In the genomic region with DNA sequence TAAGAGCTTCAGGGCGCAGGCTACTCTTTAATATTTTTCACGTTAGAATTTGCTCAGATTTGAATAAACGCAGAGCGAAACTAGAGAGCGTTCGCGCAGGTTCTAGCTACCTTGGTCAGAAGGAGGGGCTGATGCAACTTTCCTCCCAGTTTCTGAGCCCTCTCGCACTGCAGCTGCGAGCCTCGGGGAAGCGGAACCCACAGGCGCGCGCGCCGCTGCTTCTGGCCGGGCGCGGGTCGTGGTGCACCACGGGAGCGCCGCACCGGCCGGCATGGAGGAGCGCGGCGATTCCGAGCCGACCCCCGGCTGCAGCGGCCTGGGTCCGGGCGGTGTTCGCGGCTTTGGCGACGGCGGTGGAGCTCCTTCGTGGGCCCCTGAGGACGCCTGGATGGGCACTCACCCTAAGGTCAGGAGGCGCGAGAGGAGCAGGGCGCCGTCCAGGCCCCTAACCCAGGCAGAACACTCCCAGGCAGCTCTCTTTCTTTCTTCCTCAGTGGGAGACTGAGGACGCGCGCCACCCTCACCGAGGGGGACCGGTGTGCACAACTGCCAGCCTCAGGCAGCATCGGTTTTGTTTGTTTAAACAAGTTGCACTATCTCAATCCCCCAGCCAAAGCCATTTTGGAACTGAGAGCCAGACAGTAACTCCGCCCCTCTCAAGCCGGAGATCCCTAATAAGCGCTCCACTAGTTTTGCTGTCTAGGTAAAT, we compare ENCODE assay signal across 8 cellular contexts. TPM values are rescaled to one million over a fixed set of nuclear protein-coding genes. Genes with fewer than 3 reads are reported as not detected.
A peak's percentile ranks its signal among the peaks of the same experiment; 100 is the strongest.
DNase-seq lines count a peak whose midpoint lies in the region; ATAC-seq and TF ChIP-seq lines count a peak whose summit lies in the region.

TSEN15 (plus strand) TSS at position 246 of the 709 bp plus-strand sequence; CDS start at position 272, 26 bp downstream.

- H3K9me3 ChIP-seq in BLaER1, result no peaks in the 10 kb centered on the region; the same call in 1 of the 2 replicates
- H3K9me3 ChIP-seq in lower lobe of right lung, result no peaks in the 10 kb centered on the region

- H4K20me1 ChIP-seq in BLaER1, result no peaks in the 10 kb centered on the region

- intact Hi-C loops in dorsolateral prefrontal cortex (cut with DNase I) (no loop called here), lower lobe of right lung (cut with DNase I) (no loop called here)

- DNase-seq in GM19238 (ENCODE audit: insufficient read length, low spot score), result peak; percentile 76
- DNase-seq in NCI-H69 (lab: John Stamatoyannopoulos, UW), result peak; percentile 97
- DNase-seq in activated CD4-positive, alpha-beta T cell treated with anti-CD3 and anti-CD28 coated beads, Interleukin-2, amount 50 U/mL, for 24 hours (ENCODE audit: low read depth in 1 of 2, low spot score in 1 of 2), result peak; percentile 64 to 72
- peak; percentile 51 to 85 (median 65) for DNase-seq in dorsolateral prefrontal cortex
- DNase-seq in lower lobe of right lung, result peak; percentile 88
- peak; percentile 61 to 70 (median 67) for DNase-seq in stimulated activated CD4-positive, alpha-beta T cell treated with anti-CD3 and anti-CD28 coated beads, TNF-alpha, amount 100 ng/mL, for 48 hours (ENCODE audit: low read depth in 3 of 3)

- TF ChIP-seq CTCF in dorsolateral prefrontal cortex (IDR thresholded peaks at IDR 0.05 in 54 of 56, conservative IDR thresholded peaks at IDR 0.05 in 2 of 56; ENCODE audit: low read depth in 1 of 56, partially characterized antibody in 56 of 56) (peak in 27 of 56 donors; percentile 5 to 56 (median 29)), lower lobe of right lung (IDR thresholded peaks at IDR 0.05) (peak; percentile 10)

- H3K9ac ChIP-seq in BLaER1, result peak within 1 kb of the TSS; percentile 98

- ATAC-seq in HG03442 (IDR thresholded peaks at IDR 0.05; ENCODE audit: unreplicated experiment), result peak; percentile 94
- ATAC-seq in lower lobe of right lung, result peak; percentile 99 to 100

- H3K4me1 ChIP-seq in BLaER1 (peaks cover 23% of the 10 kb centered on the region), lower lobe of right lung (peaks cover 27% of the 10 kb centered on the region)

- peaks cover 14% of the 10 kb centered on the region for H3K36me3 ChIP-seq in BLaER1
- peaks cover 14% of the 10 kb centered on the region for H3K36me3 ChIP-seq in lower lobe of right lung

- peak within 1 kb of the TSS; percentile 89 for H3K4me2 ChIP-seq in BLaER1

- no peaks in the 10 kb centered on the region for H3K27me3 ChIP-seq in BLaER1
- no peaks in the 10 kb centered on the region for H3K27me3 ChIP-seq in dorsolateral prefrontal cortex
- no peaks in the 10 kb centered on the region for H3K27me3 ChIP-seq in lower lobe of right lung (ENCODE audit: low read depth)

- H3K4me3 ChIP-seq in BLaER1 (peak within 1 kb of the TSS; percentile 95), dorsolateral prefrontal cortex (peak within 1 kb of the TSS; percentile 65 to 96 (median 85)), lower lobe of right lung (peak within 1 kb of the TSS; percentile 90)

- H3K27ac ChIP-seq in BLaER1, result peak within 1 kb of the TSS; percentile 98
- H3K27ac ChIP-seq in dorsolateral prefrontal cortex, result peak within 1 kb of the TSS; percentile 4 to 97 (median 85)
- peak within 1 kb of the TSS; percentile 91 for H3K27ac ChIP-seq in lower lobe of right lung

RNA-seq across cellular contexts. Expression of gene TSEN15, which starts in this region (rescaled TPM):
- total RNA-seq in dorsolateral prefrontal cortex, result 10 to 100 TPM; 22.0 to 71.3 (median 38.2) TPM
- 28.6 TPM for total RNA-seq in lower lobe of right lung

Comparison
In these comparisons a context has a peak if more than half of its experiments do, and no peak if none do; other contexts are left out.
1. Peak in every context shown above with its lines: DNase-seq, ATAC-seq, H3K4me3 ChIP-seq and H3K27ac ChIP-seq.